In genomic region chr2:5121677-5122076, GRCh38 we compare ENCODE assay signal across 21 cellular contexts.
DNase-seq lines count a peak whose midpoint lies in the region; ATAC-seq, FAIRE-seq and TF ChIP-seq lines count a peak whose summit lies in the region.
"Had no signal": no experiment of that assay in that cellular context is flagged by ENCODE, and none has a peak within 500 bp of the region (broad histone marks: within the 10 kb centered on the region; RNA-seq: fewer than 3 reads in every experiment).

No MANE protein-coding gene starts in this region.

- FAIRE-seq in kidney (lab: Jason Lieb, UNC), result no peak
- FAIRE-seq: endometrium, GM12891, RCC 7860 had no signal

- H3K27me3 Mint-ChIP-seq in type B pancreatic cell, result peaks cover 11% of the 10 kb centered on the region
- H3K27me3 Mint-ChIP-seq: activated T-helper 17 cell treated with anti-CD3 and anti-CD28 coated beads, Interleukin-2, amount 50 U/mL, for 72 hours; CD4-positive, CD25-positive, alpha-beta regulatory T cell; naive thymus-derived CD4-positive, alpha-beta T cell had no signal

- H3K27ac Mint-ChIP-seq in type B pancreatic cell, result peak overlapping the region; percentile 48
- H3K27ac Mint-ChIP-seq: activated T-helper 17 cell treated with anti-CD3 and anti-CD28 coated beads, Interleukin-2, amount 50 U/mL, for 72 hours; CD4-positive, CD25-positive, alpha-beta regulatory T cell had no signal

- peak overlapping the region; percentile 24 for H3K4me3 Mint-ChIP-seq in type B pancreatic cell
- H3K4me3 Mint-ChIP-seq: activated T-helper 17 cell treated with anti-CD3 and anti-CD28 coated beads, Interleukin-2, amount 50 U/mL, for 72 hours; CD4-positive, CD25-positive, alpha-beta regulatory T cell; naive thymus-derived CD4-positive, alpha-beta T cell had no signal

- H3K36me3 ChIP-seq in kidney epithelial cell (ENCODE audit: control insufficient read depth, insufficient read depth, low read length) (no peaks in the 10 kb centered on the region), kidney (ENCODE audit: control insufficient read depth in 1 of 2, insufficient read depth in 2 of 2, low read length in 2 of 2) (no peaks in the 10 kb centered on the region)
- H3K36me3 ChIP-seq: stomach, vagina had no signal

- peaks cover 16% of the 10 kb centered on the region for H3K4me1 Mint-ChIP-seq in type B pancreatic cell (ENCODE audit: unreplicated experiment)
- H3K4me1 Mint-ChIP-seq: activated T-helper 17 cell treated with anti-CD3 and anti-CD28 coated beads, Interleukin-2, amount 50 U/mL, for 72 hours; CD4-positive, CD25-positive, alpha-beta regulatory T cell; naive thymus-derived CD4-positive, alpha-beta T cell had no signal

- H3K27ac ChIP-seq in VCaP (no peak overlapping the region; the same call in none of the 2 replicates), kidney (ENCODE audit: low read depth in 2 of 2, low read length in 2 of 2) (no peak overlapping the region)
- H3K27ac ChIP-seq: GM23248, stomach, vagina had no signal

- intact Hi-C loops in kidney (cut with DNase I), result no loop called here

- no peaks in the 10 kb centered on the region for H3K9me3 ChIP-seq in kidney (ENCODE audit: control insufficient read depth in 1 of 2, low read length in 2 of 2)
- H3K9me3 ChIP-seq: vagina had no signal

- ATAC-seq in GM21576 (IDR thresholded peaks at IDR 0.05; ENCODE audit: unreplicated experiment) (no peak), HG02763 (IDR thresholded peaks at IDR 0.05; ENCODE audit: unreplicated experiment) (no peak)
- ATAC-seq: activated T-helper 17 cell treated with anti-CD3 and anti-CD28 coated beads, Interleukin-2, amount 50 U/mL, for 72 hours; naive thymus-derived CD4-positive, alpha-beta T cell had no signal

- H3K9me3 Mint-ChIP-seq in type B pancreatic cell, result peaks cover 6% of the 10 kb centered on the region

- no peaks in the 10 kb centered on the region for H3K4me1 ChIP-seq in kidney (ENCODE audit: control insufficient read depth in 1 of 2, insufficient read depth in 1 of 2, low read depth in 1 of 2, low read length in 2 of 2)
- H3K4me1 ChIP-seq: stomach, vagina had no signal

- TF ChIP-seq CTCF in VCaP (conservative IDR thresholded peaks at IDR 0.05) (peak; percentile 63), kidney epithelial cell (IDR thresholded peaks at IDR 0.05; ENCODE audit: insufficient read depth, low read length, poor library complexity, severe bottlenecking) (peak; percentile 21), type B pancreatic cell (conservative IDR thresholded peaks at IDR 0.05) (peak; percentile 68), kidney (IDR thresholded peaks at IDR 0.05; ENCODE audit: borderline replicate concordance, extremely low read depth, insufficient read depth) (no peak)

- H3K9ac ChIP-seq in kidney (ENCODE audit: low read length in 2 of 2), result no peak overlapping the region
- H3K9ac ChIP-seq: GM23248 had no signal

- no peaks in the 10 kb centered on the region for H3K27me3 ChIP-seq in kidney epithelial cell (ENCODE audit: control insufficient read depth, insufficient read depth, low read length)
- H3K27me3 ChIP-seq: stomach, vagina had no signal

- H3K36me3 Mint-ChIP-seq in type B pancreatic cell, result no peaks in the 10 kb centered on the region
- H3K36me3 Mint-ChIP-seq: CD4-positive, CD25-positive, alpha-beta regulatory T cell; naive thymus-derived CD4-positive, alpha-beta T cell had no signal

- H3K4me3 ChIP-seq in kidney epithelial cell (ENCODE audit: low read depth, low read length) (no peak overlapping the region), kidney (ENCODE audit: low read length in 2 of 2) (no peak overlapping the region)
- H3K4me3 ChIP-seq: GM23248, lung, stomach, vagina had no signal

- DNase-seq in NCI-H82 (lab: John Stamatoyannopoulos, UW) (peak; percentile 23), NCI-H82 treated with DMSO at 0.1 percent for 48 hours (lab: John Stamatoyannopoulos, UW; ENCODE audit: unreplicated experiment) (no peak), kidney epithelial cell (ENCODE audit: low read depth) (no peak), type B pancreatic cell (ENCODE audit: extremely low spot score, unreplicated experiment) (no peak), kidney (no peak)
- DNase-seq: activated CD4-positive, CD25-positive, alpha-beta regulatory T cell; activated CD8-positive, alpha-beta memory T cell treated with anti-CD3 and anti-CD28 coated beads for 24 hours; CD4-positive, CD25-positive, alpha-beta regulatory T cell; GM23248; naive thymus-derived CD4-positive, alpha-beta T cell; NCI-H1436; stomach had no signal
